Comparison of ENCODE assay signal across 11 cellular contexts in the genomic region with DNA sequence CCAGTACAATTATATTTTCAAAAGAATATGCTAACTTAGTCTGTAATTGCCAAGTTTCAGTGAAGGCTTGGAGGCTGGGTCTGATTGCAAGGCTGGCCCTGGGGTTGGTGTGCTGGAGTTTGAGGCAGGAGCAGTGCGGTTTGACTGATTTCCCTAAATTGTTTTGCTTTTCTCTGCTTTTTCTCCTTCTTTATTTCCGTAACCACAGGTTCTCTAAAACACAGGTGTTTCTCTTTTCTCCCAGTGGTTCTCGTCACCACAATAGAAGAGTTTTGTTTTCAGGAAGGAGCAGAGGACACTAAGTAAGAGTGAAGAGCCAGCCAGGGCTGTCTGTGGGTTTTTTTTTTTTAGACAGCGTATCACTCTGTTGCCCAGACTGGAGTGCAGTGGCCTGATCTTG. TPM values are rescaled to one million over a fixed set of nuclear protein-coding genes. Genes with fewer than 3 reads are reported as not detected.
DNase-seq lines count a peak whose midpoint lies in the region; ATAC-seq, FAIRE-seq and TF ChIP-seq lines count a peak whose summit lies in the region.
"Had no signal": no experiment of that assay in that cellular context is flagged by ENCODE, and none has a peak within 500 bp of the region (broad histone marks: within the 10 kb centered on the region; RNA-seq: fewer than 3 reads in every experiment).

No MANE protein-coding gene starts in this region.

- H3K36me3 ChIP-seq in Karpas-422 (ENCODE audit: insufficient read depth, low read length), result no peaks in the 10 kb centered on the region
- no peaks in the 10 kb centered on the region for H3K36me3 ChIP-seq in muscle layer of duodenum (ENCODE audit: control insufficient read depth in 1 of 2, insufficient read depth in 2 of 2, low read length in 2 of 2)
- H3K36me3 ChIP-seq: colonic mucosa had no signal

- H3K4me3 ChIP-seq in Karpas-422 (ENCODE audit: low read length) (no peak overlapping the region), muscle layer of duodenum (ENCODE audit: low read depth in 1 of 2, low read length in 2 of 2) (no peak overlapping the region)
- H3K4me3 ChIP-seq: colonic mucosa had no signal

- H3K4me2 ChIP-seq in Karpas-422 (ENCODE audit: low read depth, low read length, poor library complexity, severe bottlenecking), result peak overlapping the region; percentile 33

- H3K27me3 ChIP-seq in Karpas-422 (ENCODE audit: low read length) (no peaks in the 10 kb centered on the region), muscle layer of duodenum (ENCODE audit: low read depth, low read length) (no peaks in the 10 kb centered on the region)
- H3K27me3 ChIP-seq: colonic mucosa had no signal

- no peak for TF ChIP-seq POLR2A in GM12891 (IDR thresholded peaks at IDR 0.05; ENCODE audit: low read depth, low read length)

- peaks cover 17% of the 10 kb centered on the region for H3K4me1 ChIP-seq in Karpas-422 (ENCODE audit: low read length)
- peaks cover 0 to 8% of the 10 kb centered on the region in 2 donors for H3K4me1 ChIP-seq in muscle layer of duodenum (ENCODE audit: control insufficient read depth in 1 of 2, insufficient read depth in 2 of 2, low read length in 2 of 2)
- H3K4me1 ChIP-seq: colonic mucosa had no signal

- H3K9me2 ChIP-seq in Karpas-422 (replicated peaks; ENCODE audit: insufficient read depth, low read length), result no peaks in the 10 kb centered on the region

- H2AFZ ChIP-seq in Karpas-422 (ENCODE audit: low read length), result no peak overlapping the region

- H4K20me1 ChIP-seq in Karpas-422 (ENCODE audit: insufficient read depth, low read depth, low read length), result no peaks in the 10 kb centered on the region

- H3K27ac ChIP-seq in Karpas-422 (ENCODE audit: low read length) (no peak overlapping the region), muscle layer of duodenum (ENCODE audit: low read length) (peak overlapping the region; percentile 40)
- H3K27ac ChIP-seq: colonic mucosa had no signal

- FAIRE-seq in GM12891 (lab: Jason Lieb, UNC), result peak; percentile 76
- FAIRE-seq: RCC 7860 had no signal

- no peaks in the 10 kb centered on the region for H3K79me2 ChIP-seq in Karpas-422 (ENCODE audit: low read length)

- no peak overlapping the region for H3K9ac ChIP-seq in Karpas-422 (ENCODE audit: low read length)

- H3K9me3 ChIP-seq in Karpas-422 (ENCODE audit: low read length) (no peaks in the 10 kb centered on the region), muscle layer of duodenum (ENCODE audit: control insufficient read depth in 1 of 2, low read length in 2 of 2) (no peaks in the 10 kb centered on the region)
- H3K9me3 ChIP-seq: colonic mucosa had no signal

- ATAC-seq in GM21447 (IDR thresholded peaks at IDR 0.05; ENCODE audit: unreplicated experiment) (peak; percentile 82), HG03159 (IDR thresholded peaks at IDR 0.05; ENCODE audit: unreplicated experiment) (no peak)

- DNase-seq in GM12891 (ENCODE audit: insufficient read length, low spot score) (no peak), Karpas-422 (no peak), NCI-H446 treated with DMSO at 0.1 percent for 48 hours (lab: John Stamatoyannopoulos, UW) (no peak), NCI-H187 treated with DMSO at 0.1 percent for 48 hours (lab: John Stamatoyannopoulos, UW) (no peak), NCI-H2081 treated with DMSO at 0.1 percent for 48 hours (lab: John Stamatoyannopoulos, UW) (no peak)
- DNase-seq: activated CD8-positive, alpha-beta memory T cell treated with anti-CD3 and anti-CD28 coated beads for 24 hours; colonic mucosa had no signal

TF ChIP-seq in GM12891, 5 proteins besides CTCF, POLR2A, EP300 and RAD21:
- TF ChIP-seq POLR2AphosphoS5 (IDR thresholded peaks at IDR 0.05; ENCODE audit: low read depth, low read length), result no peak
- TF ChIP-seq POU2F2 (IDR thresholded peaks at IDR 0.05; ENCODE audit: low read depth, low read length), result no peak
- TF ChIP-seq PAX5 (IDR thresholded peaks at IDR 0.05; ENCODE audit: insufficient read depth, low read length, severe bottlenecking), result no peak
- TF ChIP-seq TAF1 (IDR thresholded peaks at IDR 0.05; ENCODE audit: low read depth, low read length), result no peak
- TF ChIP-seq SPI1 (IDR thresholded peaks at IDR 0.05; ENCODE audit: low read depth, low read length), result no peak

RNA-seq across cellular contexts. Expression of a gene that starts 8.2 kb away (rescaled TPM):
- 1.6 TPM for polyA plus RNA-seq in GM12891 (2012; ENCODE audit: low read depth, missing spikeins)
- total RNA-seq in Karpas-422 (2014; rRNA removed; shearing (Covaris generic); ENCODE audit: low replicate concordance), result not detected in 2 replicates
